In the genomic region with DNA sequence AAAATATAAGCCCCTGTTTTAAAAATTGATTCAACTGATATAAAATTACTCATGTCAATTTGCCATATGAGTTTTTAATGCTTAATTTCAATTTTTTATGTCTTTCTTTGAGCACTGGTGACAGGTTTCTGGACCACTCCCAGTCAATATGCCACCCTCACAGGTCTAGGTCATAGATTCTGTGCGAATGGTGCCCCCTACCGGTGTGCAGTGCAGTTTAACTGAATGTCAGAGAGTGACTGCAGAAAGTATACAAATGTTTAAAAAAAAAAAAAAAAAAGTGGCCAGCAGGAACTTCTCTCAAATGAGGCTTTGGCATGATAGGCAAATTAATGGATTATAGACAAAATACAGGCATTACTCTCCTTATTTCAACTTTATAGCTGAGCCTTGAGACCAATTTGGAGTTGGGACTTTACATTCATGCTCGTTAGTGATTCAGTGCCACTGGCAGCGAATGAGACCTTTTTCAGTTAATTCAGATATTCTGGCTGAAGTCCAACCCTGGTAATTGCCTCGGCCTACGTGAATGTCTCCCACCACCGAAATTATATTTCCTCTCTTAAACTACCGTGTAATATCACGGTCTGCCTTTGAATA, we compare ENCODE assay signal across 8 cellular contexts.
A peak's percentile ranks its signal among the peaks of the same experiment; 100 is the strongest.
DNase-seq lines count a peak whose midpoint lies in the region; ATAC-seq and TF ChIP-seq lines count a peak whose summit lies in the region.

No MANE protein-coding gene starts in this region.

- no peaks in the 10 kb centered on the region for H3K4me1 Mint-ChIP-seq in activated CD4-positive, alpha-beta memory T cell treated with anti-CD3 and anti-CD28 coated beads for 36 hours (ENCODE audit: low read depth)

- H3K9me3 ChIP-seq in transverse colon = no peaks in the 10 kb centered on the region

- no peak overlapping the region for H3K27ac Mint-ChIP-seq in activated CD4-positive, alpha-beta memory T cell treated with anti-CD3 and anti-CD28 coated beads for 36 hours

- H3K4me1 ChIP-seq in transverse colon = peaks cover 0 to 8% (median 0%) of the 10 kb centered on the region in 4 donors

- no peaks in the 10 kb centered on the region for H3K36me3 ChIP-seq in transverse colon

- H3K27ac ChIP-seq in transverse colon = no peak overlapping the region

- TF ChIP-seq POLR2A in transverse colon (IDR thresholded peaks at IDR 0.05) = no peak

- WGBS in transverse colon (ENCODE audit: low coverage in 1 of 2), 2 donors = 37 to 38% methylated on average over 6 to 9 of the region's 9 CpGs

- TF ChIP-seq CTCF in transverse colon (IDR thresholded peaks at IDR 0.05) = peak; percentile 16 to 43 (median 29)

- H3K27me3 Mint-ChIP-seq in activated CD4-positive, alpha-beta memory T cell treated with anti-CD3 and anti-CD28 coated beads for 36 hours = peaks cover 7% of the 10 kb centered on the region

- H3K4me3 Mint-ChIP-seq in activated CD4-positive, alpha-beta memory T cell treated with anti-CD3 and anti-CD28 coated beads for 36 hours = no peak overlapping the region

- in situ Hi-C loops in transverse colon (cut with MboI; ENCODE audit: low pct_ligation_motif_present in 1 of 4, low pct_unique_long_range_greater_than_20kb in 1 of 4, low sequenced_read_pairs in 3 of 4) = no loop called here

- no peaks in the 10 kb centered on the region for H3K27me3 ChIP-seq in transverse colon

- H3K36me3 Mint-ChIP-seq in activated CD4-positive, alpha-beta memory T cell treated with anti-CD3 and anti-CD28 coated beads for 36 hours = no peaks in the 10 kb centered on the region

- no peak for TF ChIP-seq EP300 in transverse colon (IDR thresholded peaks at IDR 0.05; ENCODE audit: low read depth)

- H3K9me3 Mint-ChIP-seq in activated CD4-positive, alpha-beta memory T cell treated with anti-CD3 and anti-CD28 coated beads for 36 hours = no peaks in the 10 kb centered on the region

- no peak overlapping the region for H3K4me3 ChIP-seq in transverse colon

- intact Hi-C loops in activated CD4-positive, alpha-beta memory T cell treated with anti-CD3 and anti-CD28 coated beads for 36 hours (cut with micrococcal nuclease) = loop anchor here (5.0 kb wide), 1 partner anchor 204 kb away; no protein-coding TSS in a partner anchor
- intact Hi-C loops in transverse colon (cut with DNase I; ENCODE audit: low total_unique reads) = no loop called here

- CTCF ChIA-PET in activated CD4-positive, alpha-beta memory T cell treated with anti-CD3 and anti-CD28 coated beads for 36 hours (lab: Charles Lee) = interaction anchor here (0.6 kb wide), 1 partner anchor 220 kb away, joined by 4 read pairs; no protein-coding TSS in a partner anchor

- no peak for ATAC-seq in HG03139 (IDR thresholded peaks at IDR 0.05; ENCODE audit: unreplicated experiment)
- ATAC-seq in HG03439 (IDR thresholded peaks at IDR 0.05; ENCODE audit: unreplicated experiment) = no peak

- POLR2A ChIA-PET in activated CD4-positive, alpha-beta memory T cell treated with anti-CD3 and anti-CD28 coated beads for 36 hours (lab: Charles Lee) = no interaction called here

- DNase-seq in NCI-H524 (lab: John Stamatoyannopoulos, UW) = peak; percentile 34 to 68
- no peak for DNase-seq in NCI-H524 treated with DMSO at 0.1 percent for 48 hours (lab: John Stamatoyannopoulos, UW)
- DNase-seq in NCI-H1105 (lab: John Stamatoyannopoulos, UW) = peak; percentile 80
- DNase-seq in activated CD4-positive, alpha-beta memory T cell treated with anti-CD3 and anti-CD28 coated beads for 36 hours = peak; percentile 51
- peak; percentile 75 for DNase-seq in iPS-NIHi7 (ENCODE audit: extremely low spot score)
- DNase-seq in transverse colon = peak; percentile 51
